Comparison of ENCODE assay signal across 6 cellular contexts in genomic region chr19:49117677-49118564, GRCh38. TPM values are rescaled to one million over a fixed set of nuclear protein-coding genes. Genes with fewer than 3 reads are reported as not detected.
DNase-seq lines count a peak whose midpoint lies in the region; ATAC-seq and TF ChIP-seq lines count a peak whose summit lies in the region.

No MANE protein-coding gene starts in this region.

- peaks cover 4% of the 10 kb centered on the region for H3K27me3 Mint-ChIP-seq in Caco-2 (ENCODE audit: insufficient read depth, unreplicated experiment)

- H3K36me3 ChIP-seq in Caco-2 (ENCODE audit: control insufficient read depth, insufficient read depth, low read length) (no peaks in the 10 kb centered on the region), adipocyte (ENCODE audit: control insufficient read depth, insufficient read depth, low read length, severe bottlenecking) (no peaks in the 10 kb centered on the region)

- DNase-seq in Caco-2, result no peak
- DNase-seq in adipocyte (ENCODE audit: low read depth), result no peak
- DNase-seq in 8988T, result no peak
- DNase-seq in NOMO-1 treated with dmso at 0.1 percent for 144 hours (lab: John Stamatoyannopoulos, UW; ENCODE audit: unreplicated experiment), result no peak

- H3K4me1 ChIP-seq in Caco-2, result peaks cover 18% of the 10 kb centered on the region
- H3K4me1 ChIP-seq in adipocyte (ENCODE audit: control insufficient read depth, insufficient read depth, low read length), result peaks cover 24% of the 10 kb centered on the region
- H3K4me1 ChIP-seq in mononuclear cell (ENCODE audit: insufficient read depth, low read length), result peaks cover 48% of the 10 kb centered on the region

- intact Hi-C loops in Caco-2 (cut with micrococcal nuclease; ENCODE audit: unreplicated experiment), result loop anchor here (2.0 to 5.0 kb wide), 2 partner anchors 31 to 79 kb away; no protein-coding TSS in a partner anchor

- peak overlapping the region; percentile 87 for H3K9ac ChIP-seq in adipocyte (ENCODE audit: low read length)

- CTCF ChIA-PET in Caco-2 (lab: Charles Lee), result interaction anchor here (0.6 to 1.3 kb wide), 4 partner anchors 20 to 146 kb away, joined by 3 to 6 read pairs (median 4); no protein-coding TSS in a partner anchor

- H3K4me3 ChIP-seq in Caco-2 (ENCODE audit: low read depth, low read length) (peak overlapping the region; percentile 88), adipocyte (ENCODE audit: low read length) (peak overlapping the region; percentile 85), mononuclear cell (ENCODE audit: low read length) (peak overlapping the region; percentile 43)

- peaks cover 38% of the 10 kb centered on the region for H3K4me1 Mint-ChIP-seq in Caco-2 (ENCODE audit: low read depth, unreplicated experiment)

- peak overlapping the region; percentile 94 for H3K4me3 Mint-ChIP-seq in Caco-2 (ENCODE audit: unreplicated experiment)

- H3K36me3 Mint-ChIP-seq in Caco-2 (ENCODE audit: insufficient read depth, unreplicated experiment), result peaks cover 24% of the 10 kb centered on the region

- BruUV-seq in Caco-2 (replicated peaks; lab: Mats Ljungman, UMichigan), result no TSS peak

- no peak for TF ChIP-seq CTCF in Caco-2 (IDR thresholded peaks at IDR 0.05; ENCODE audit: insufficient read depth in 1 of 2, low read depth in 1 of 2, low read length in 1 of 2, severe bottlenecking in 1 of 2, unreplicated experiment in 1 of 2)

- no peak for ATAC-seq in GM19397 (IDR thresholded peaks at IDR 0.05; ENCODE audit: unreplicated experiment)

- H3K9me3 ChIP-seq in Caco-2 (no peaks in the 10 kb centered on the region), adipocyte (ENCODE audit: control insufficient read depth, low read length) (no peaks in the 10 kb centered on the region), mononuclear cell (ENCODE audit: low read depth, low read length) (no peaks in the 10 kb centered on the region)

- H3K9me3 Mint-ChIP-seq in Caco-2 (ENCODE audit: unreplicated experiment), result no peaks in the 10 kb centered on the region

- POLR2A ChIA-PET in Caco-2 (lab: Charles Lee), result no interaction called here

- peak overlapping the region; percentile 85 for H3K27ac Mint-ChIP-seq in Caco-2 (ENCODE audit: unreplicated experiment)

- H3K27me3 ChIP-seq in Caco-2 (replicated peaks; ENCODE audit: control insufficient read depth, insufficient read depth, low read length) (no peaks in the 10 kb centered on the region), adipocyte (replicated peaks; ENCODE audit: control insufficient read depth, insufficient read depth, low read length) (peaks cover 8% of the 10 kb centered on the region), mononuclear cell (ENCODE audit: insufficient read depth, low read length) (peaks cover 11% of the 10 kb centered on the region)

RNA-seq across cellular contexts. Expression of gene C19orf73, which starts 1.0 kb away (rescaled TPM):
- total RNA-seq in Caco-2 (2022) (1.7 and 2.1 TPM in 2 replicates), mononuclear cell (3.5 TPM)

RNA-seq across cellular contexts. Expression of gene PPFIA3, which starts 1.4 kb away (rescaled TPM):
- total RNA-seq in Caco-2 (2022) (11.8 and 12.7 TPM in 2 replicates), mononuclear cell (1.2 TPM)

RNA-seq across cellular contexts. Expression of gene LIN7B, which starts 3.8 kb away (rescaled TPM):
- total RNA-seq in Caco-2 (2022), result 11.8 and 12.7 TPM in 2 replicates
- 2.5 TPM for total RNA-seq in mononuclear cell

RNA-seq across cellular contexts. Expression of gene SNRNP70, which starts 32.7 kb away (rescaled TPM):
- total RNA-seq in Caco-2 (2022), result 251 and 259 TPM in 2 replicates
- total RNA-seq in mononuclear cell, result 136 TPM

RNA-seq across cellular contexts. Expression of gene HRC, which starts 37.3 kb away (rescaled TPM):
- total RNA-seq in Caco-2 (2022), result not detected in 2 replicates
- not detected for total RNA-seq in mononuclear cell
